ENCODE assay signal across 9 cellular contexts in the genomic region with DNA sequence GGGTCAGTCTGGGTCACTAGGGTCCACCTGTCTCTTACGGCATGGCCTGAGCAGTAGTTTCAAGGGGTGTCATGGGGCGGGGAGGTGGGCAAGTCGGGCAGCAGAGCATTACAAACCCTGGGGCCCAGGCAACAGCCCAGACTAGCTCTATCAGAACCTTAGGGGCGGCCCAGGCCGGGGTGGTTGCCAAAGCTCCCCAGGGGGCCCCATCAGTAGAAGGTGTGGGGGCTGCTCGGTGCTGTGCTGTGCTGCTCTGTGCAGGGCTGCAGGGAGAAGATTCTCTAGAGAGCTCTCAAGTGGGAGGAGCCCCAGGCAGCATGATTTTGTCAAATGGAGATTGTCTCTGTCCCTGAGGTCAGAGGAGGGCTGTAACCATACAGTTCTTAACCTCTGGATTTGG. TPM values are rescaled to one million over a fixed set of nuclear protein-coding genes. Genes with fewer than 3 reads are reported as not detected.
DNase-seq lines count a peak whose midpoint lies in the region; ATAC-seq and TF ChIP-seq lines count a peak whose summit lies in the region.
"Had no signal": no experiment of that assay in that cellular context is flagged by ENCODE, and none has a peak within 500 bp of the region (broad histone marks: within the 10 kb centered on the region; RNA-seq: fewer than 3 reads in every experiment).

No MANE protein-coding gene starts in this region.

- H3K4me1 Mint-ChIP-seq in Caco-2 (ENCODE audit: low read depth, unreplicated experiment): no peaks in the 10 kb centered on the region

- DNase-seq in DMS 273 (lab: John Stamatoyannopoulos, UW; ENCODE audit: unreplicated experiment) (peak; percentile 27), DMS 273 treated with DMSO at 0.1 percent for 48 hours (lab: John Stamatoyannopoulos, UW) (no peak), Kasumi-1 (lab: John Stamatoyannopoulos, UW) (peak; percentile 27 to 28), left kidney (ENCODE audit: low read depth, low spot score) (peak; percentile 35), Caco-2 (no peak), head of caudate nucleus (no peak), CD1c-positive myeloid dendritic cell (ENCODE audit: extremely low spot score) (no peak)

- no peak overlapping the region for H3K27ac Mint-ChIP-seq in Caco-2 (ENCODE audit: unreplicated experiment)

- no peaks in the 10 kb centered on the region for H3K4me1 ChIP-seq in Caco-2
- H3K4me1 ChIP-seq: SJSA1 had no signal

- H3K36me3 Mint-ChIP-seq in Caco-2 (ENCODE audit: insufficient read depth, unreplicated experiment): no peaks in the 10 kb centered on the region

- no TSS peak for BruUV-seq in Caco-2 (replicated peaks; lab: Mats Ljungman, UMichigan)

- H3K27me3 ChIP-seq in Caco-2 (replicated peaks; ENCODE audit: control insufficient read depth, insufficient read depth, low read length): no peaks in the 10 kb centered on the region
- H3K27me3 ChIP-seq: SJSA1 had no signal

- no peak overlapping the region for H3K4me3 ChIP-seq in Caco-2 (ENCODE audit: low read depth, low read length)
- H3K4me3 ChIP-seq: SJSA1 had no signal

- TF ChIP-seq CTCF in Caco-2 (IDR thresholded peaks at IDR 0.05; ENCODE audit: insufficient read depth in 1 of 2, low read depth in 1 of 2, low read length in 1 of 2, severe bottlenecking in 1 of 2, unreplicated experiment in 1 of 2): no peak

- intact Hi-C loops in Caco-2 (cut with micrococcal nuclease; ENCODE audit: unreplicated experiment): no loop called here
- intact Hi-C loops in head of caudate nucleus (cut with DNase I): no loop called here

- H3K27me3 Mint-ChIP-seq in Caco-2 (ENCODE audit: insufficient read depth, unreplicated experiment): no peaks in the 10 kb centered on the region

- ATAC-seq in GM21717 (IDR thresholded peaks at IDR 0.05; ENCODE audit: unreplicated experiment): peak; percentile 36

- H3K9me3 ChIP-seq in Caco-2: no peaks in the 10 kb centered on the region
- H3K9me3 ChIP-seq: SJSA1 had no signal

- H3K36me3 ChIP-seq in Caco-2 (ENCODE audit: control insufficient read depth, insufficient read depth, low read length): no peaks in the 10 kb centered on the region
- H3K36me3 ChIP-seq: SJSA1 had no signal

- POLR2A ChIA-PET in Caco-2 (lab: Charles Lee): no interaction called here

- no peaks in the 10 kb centered on the region for H3K9me3 Mint-ChIP-seq in Caco-2 (ENCODE audit: unreplicated experiment)

- CTCF ChIA-PET in Caco-2 (lab: Charles Lee): no interaction called here

- H3K4me3 Mint-ChIP-seq in Caco-2 (ENCODE audit: unreplicated experiment): no peak overlapping the region

RNA-seq across cellular contexts. Expression of a gene that starts 36.4 kb away (rescaled TPM):
- not detected in 2 replicates for total RNA-seq in Caco-2 (2022)

Comparison
In these comparisons a context has a peak if more than half of its experiments do, and no peak if none do; other contexts are left out.
1. DNase-seq: peak in DMS 273 (single experiment), Kasumi-1 (2 of 2) and left kidney (single experiment); none in DMS 273 treated with DMSO at 0.1 percent for 48 hours (single experiment), Caco-2 (0 of 2), head of caudate nucleus (0 of 42) and CD1c-positive myeloid dendritic cell (single experiment).